1 cellular context compared by ENCODE assay signal in genomic region chr7:151875862-151876111, GRCh38.
A peak's percentile ranks its signal among the peaks of the same experiment; 100 is the strongest.
TF ChIP-seq lines count a peak whose summit lies in the region.

No MANE protein-coding gene starts in this region.

TF ChIP-seq in H1, 55 proteins besides CTCF, POLR2A, EP300 and RAD21:
- no peak for TF ChIP-seq TCF12 (IDR thresholded peaks at IDR 0.05; ENCODE audit: low read depth, low read length)
- peak; percentile 50 for TF ChIP-seq KDM4A (IDR thresholded peaks at IDR 0.05; ENCODE audit: low read depth, low read length, severe bottlenecking)
